ENCODE assay signal across 21 cellular contexts in the genomic region with DNA sequence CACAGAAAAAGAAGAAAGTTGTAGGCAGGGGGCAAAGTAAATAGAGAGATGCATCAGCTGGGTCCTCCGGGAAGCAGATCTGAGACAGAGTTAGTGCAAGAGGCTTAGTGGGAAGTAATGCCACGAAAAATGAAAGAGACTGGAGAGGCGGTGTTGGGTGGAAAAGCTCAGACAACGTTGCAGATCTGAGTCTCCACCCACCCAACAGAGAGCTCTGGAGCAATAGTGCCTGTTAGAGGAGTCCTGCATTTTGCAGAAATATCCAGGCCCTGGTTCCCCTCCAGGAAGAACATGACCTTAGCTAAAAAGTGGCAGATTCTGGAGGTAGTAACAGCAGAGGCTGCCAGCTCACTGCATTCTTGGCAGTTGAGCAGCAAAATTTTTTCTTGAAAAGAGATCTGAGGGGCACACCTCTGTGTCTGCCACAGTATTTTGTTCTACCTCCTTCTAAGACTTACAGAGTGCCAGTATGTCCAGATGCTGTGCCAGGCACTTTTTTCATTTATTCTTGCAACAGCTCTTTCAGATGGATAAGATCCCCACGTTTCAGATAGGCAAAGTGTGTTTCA. TPM values are rescaled to one million over a fixed set of nuclear protein-coding genes. Genes with fewer than 3 reads are reported as not detected.
DNase-seq lines count a peak whose midpoint lies in the region; ATAC-seq, FAIRE-seq and TF ChIP-seq lines count a peak whose summit lies in the region.
"Had no signal": no experiment of that assay in that cellular context is flagged by ENCODE, and none has a peak within 500 bp of the region (broad histone marks: within the 10 kb centered on the region; RNA-seq: fewer than 3 reads in every experiment).

No MANE protein-coding gene starts in this region.

- TF ChIP-seq CTCF in astrocyte (IDR thresholded peaks at IDR 0.05; ENCODE audit: insufficient read depth, low read depth, low read length) = no peak
- TF ChIP-seq CTCF in HepG2 (CRISPR knock-in tag; IDR thresholded peaks at IDR 0.05) = no peak
- TF ChIP-seq CTCF in uterus (IDR thresholded peaks at IDR 0.05) = no peak

- H3K4me1 ChIP-seq in astrocyte (ENCODE audit: insufficient read depth, low read length) (peaks cover 6% of the 10 kb centered on the region), HepG2 (ENCODE audit: insufficient read depth, low read length) (peaks cover 47% of the 10 kb centered on the region), uterus (peaks cover 0 to 9% of the 10 kb centered on the region in 2 donors)

- FAIRE-seq in astrocyte (lab: Jason Lieb, UNC) (no peak), HepG2 (lab: Jason Lieb, UNC) (no peak)
- FAIRE-seq: H54 had no signal

- H3K4me2 ChIP-seq in astrocyte (ENCODE audit: low read length) (peak overlapping the region; percentile 7), HepG2 (ENCODE audit: low read depth, low read length) (peak overlapping the region; percentile 26; the same call in 1 of the 2 replicates)
- H3K4me2 ChIP-seq: KMS-11 had no signal

- peak overlapping the region; percentile 0 for H3K27ac Mint-ChIP-seq in activated T-cell treated with anti-CD3 and anti-CD28 coated beads, Interleukin-2, amount 50 U/mL, for 72 hours
- no peak overlapping the region for H3K27ac Mint-ChIP-seq in activated T-cell treated with anti-CD3 and anti-CD28 coated beads, Interleukin-2, amount 50 U/mL, for 24 hours
- no peak overlapping the region for H3K27ac Mint-ChIP-seq in astrocyte (ENCODE audit: unreplicated experiment)

- TF ChIP-seq EP300 in HepG2 (IDR thresholded peaks at IDR 0.05; ENCODE audit: low read depth in 2 of 2, low read length in 2 of 2) = no peak
- no peak for TF ChIP-seq EP300 in HepG2 (CRISPR knock-in tag; IDR thresholded peaks at IDR 0.05; ENCODE audit: borderline replicate concordance)

- H3K9ac ChIP-seq in astrocyte (ENCODE audit: low read length) = no peak overlapping the region
- H3K9ac ChIP-seq in HepG2 (ENCODE audit: insufficient read depth, low read depth, low read length) = no peak overlapping the region
- H3K9ac ChIP-seq: KMS-11 had no signal

- no peaks in the 10 kb centered on the region for H3K36me3 Mint-ChIP-seq in activated T-cell treated with anti-CD3 and anti-CD28 coated beads, Interleukin-2, amount 50 U/mL, for 72 hours (ENCODE audit: insufficient read depth in 2 of 2)
- no peaks in the 10 kb centered on the region for H3K36me3 Mint-ChIP-seq in activated T-cell treated with anti-CD3 and anti-CD28 coated beads, Interleukin-2, amount 50 U/mL, for 24 hours (ENCODE audit: low read depth)
- no peaks in the 10 kb centered on the region for H3K36me3 Mint-ChIP-seq in astrocyte (ENCODE audit: low read depth, unreplicated experiment)
- H3K36me3 Mint-ChIP-seq: naive thymus-derived CD8-positive, alpha-beta T cell had no signal

- peak overlapping the region in 1 of 2 donors; percentile 27 for H3K4me3 Mint-ChIP-seq in activated T-cell treated with anti-CD3 and anti-CD28 coated beads, Interleukin-2, amount 50 U/mL, for 72 hours
- H3K4me3 Mint-ChIP-seq in activated T-cell treated with anti-CD3 and anti-CD28 coated beads, Interleukin-2, amount 50 U/mL, for 24 hours = no peak overlapping the region
- H3K4me3 Mint-ChIP-seq in astrocyte (ENCODE audit: unreplicated experiment) = no peak overlapping the region

- CTCF ChIA-PET in HepG2 (lab: Yijun Ruan, JAX; ENCODE audit: low intra/inter-chr PET ratio, low total read pairs) = no interaction called here

- H3K79me2 ChIP-seq in astrocyte (ENCODE audit: insufficient read depth, low read length) (no peaks in the 10 kb centered on the region), HepG2 (ENCODE audit: insufficient read depth, low read length) (no peaks in the 10 kb centered on the region)

- no peaks in the 10 kb centered on the region for H3K27me3 Mint-ChIP-seq in activated T-cell treated with anti-CD3 and anti-CD28 coated beads, Interleukin-2, amount 50 U/mL, for 72 hours (ENCODE audit: low read depth)
- no peaks in the 10 kb centered on the region for H3K27me3 Mint-ChIP-seq in activated T-cell treated with anti-CD3 and anti-CD28 coated beads, Interleukin-2, amount 50 U/mL, for 24 hours
- H3K27me3 Mint-ChIP-seq in astrocyte (ENCODE audit: low read depth, unreplicated experiment) = peaks cover 1% of the 10 kb centered on the region

- H3K9me3 ChIP-seq in astrocyte (ENCODE audit: insufficient read depth, low read depth, low read length) = no peaks in the 10 kb centered on the region
- H3K9me3 ChIP-seq in HepG2 (ENCODE audit: low read length) = no peaks in the 10 kb centered on the region
- no peaks in the 10 kb centered on the region for H3K9me3 ChIP-seq in uterus
- H3K9me3 ChIP-seq: sigmoid colon had no signal

- POLR2A ChIA-PET in HepG2 (lab: Yijun Ruan, JAX) = interaction anchor here (1.3 kb wide), 1 partner anchor 10 kb away, joined by 3 read pairs; no protein-coding TSS in a partner anchor

- no peaks in the 10 kb centered on the region for H3K27me3 ChIP-seq in astrocyte (ENCODE audit: insufficient read depth, low read length)
- H3K27me3 ChIP-seq in HepG2 (ENCODE audit: control insufficient read depth in 1 of 2, insufficient read depth in 2 of 2, low read length in 2 of 2) = no peaks in the 10 kb centered on the region
- no peaks in the 10 kb centered on the region for H3K27me3 ChIP-seq in uterus
- H3K27me3 ChIP-seq: sigmoid colon had no signal

- intact Hi-C loops in HepG2 (cut with micrococcal nuclease; ENCODE audit: unreplicated experiment) = loop anchor here (2.0 kb wide), 1 partner anchor 57 kb away; a partner anchor contains a TSS
- intact Hi-C loops in uterus (cut with DNase I; ENCODE audit: low total_unique reads) = no loop called here

- no peaks in the 10 kb centered on the region for H3K9me3 Mint-ChIP-seq in activated T-cell treated with anti-CD3 and anti-CD28 coated beads, Interleukin-2, amount 50 U/mL, for 72 hours
- H3K9me3 Mint-ChIP-seq in activated T-cell treated with anti-CD3 and anti-CD28 coated beads, Interleukin-2, amount 50 U/mL, for 24 hours = no peaks in the 10 kb centered on the region
- no peaks in the 10 kb centered on the region for H3K9me3 Mint-ChIP-seq in astrocyte (ENCODE audit: unreplicated experiment)
- H3K9me3 Mint-ChIP-seq: naive thymus-derived CD8-positive, alpha-beta T cell had no signal

- H4K20me1 ChIP-seq in astrocyte (ENCODE audit: insufficient read depth, low read length) = no peaks in the 10 kb centered on the region
- H4K20me1 ChIP-seq in HepG2 (ENCODE audit: insufficient read depth, low read length) = no peaks in the 10 kb centered on the region

- H2AFZ ChIP-seq in astrocyte (ENCODE audit: low read depth, low read length) (no peak overlapping the region), HepG2 (ENCODE audit: low read length) (peak overlapping the region; percentile 47)

- peaks cover 47% of the 10 kb centered on the region for H3K4me1 Mint-ChIP-seq in activated T-cell treated with anti-CD3 and anti-CD28 coated beads, Interleukin-2, amount 50 U/mL, for 72 hours (ENCODE audit: low read depth)
- peaks cover 33% of the 10 kb centered on the region for H3K4me1 Mint-ChIP-seq in activated T-cell treated with anti-CD3 and anti-CD28 coated beads, Interleukin-2, amount 50 U/mL, for 24 hours (ENCODE audit: low read depth)
- peaks cover 9% of the 10 kb centered on the region for H3K4me1 Mint-ChIP-seq in astrocyte (ENCODE audit: low read depth, unreplicated experiment)

- BruUV-seq in HepG2 (replicated peaks; lab: Mats Ljungman, UMichigan) = no TSS peak

- ATAC-seq in activated T-cell treated with anti-CD3 and anti-CD28 coated beads, Interleukin-2, amount 50 U/mL, for 72 hours (replicated peaks in 1 of 2) = no peak
- peak; percentile 33; the same call in 2 of the 3 replicates for ATAC-seq in HepG2
- no peak for ATAC-seq in HG02571 (IDR thresholded peaks at IDR 0.05; ENCODE audit: unreplicated experiment)
- ATAC-seq: left lobe of liver; naive thymus-derived CD8-positive, alpha-beta T cell had no signal

- WGBS in HepG2 (ENCODE audit: low lambda C conversion rate) = 28% methylated on average over 5 of the region's 5 CpGs

- no peak for DNase-seq in activated T-cell treated with anti-CD3 and anti-CD28 coated beads, Interleukin-2, amount 50 U/mL, for 72 hours
- no peak for DNase-seq in activated T-cell treated with anti-CD3 and anti-CD28 coated beads, Interleukin-2, amount 50 U/mL, for 24 hours
- no peak for DNase-seq in astrocyte (ENCODE audit: low read depth)
- DNase-seq in HepG2 (ENCODE audit: low spot score) = no peak
- DNase-seq in uterus = no peak
- DNase-seq in ecto neural progenitor cell (ENCODE audit: low spot score) = no peak
- no peak for DNase-seq in NCI-H2107 treated with DMSO at 0.1 percent for 48 hours (lab: John Stamatoyannopoulos, UW; ENCODE audit: unreplicated experiment)
- DNase-seq: activated CD4-positive, alpha-beta T cell treated with anti-CD3 and anti-CD28 coated beads, Interleukin-2, amount 50 U/mL, for 4 hours; activated gamma-delta T cell; caudate nucleus; naive thymus-derived CD8-positive, alpha-beta T cell; NCI-H1930; NCI-H524 treated with DMSO at 0.1 percent for 48 hours; sigmoid colon; stimulated activated naive CD4-positive, alpha-beta T cell treated with Interleukin-2 at 50 U/mL for 16 hours; T-helper 9 cell had no signal

- H3K27ac ChIP-seq in astrocyte (ENCODE audit: low read depth, low read length) (no peak overlapping the region), HepG2 (ENCODE audit: extremely low read length, insufficient read depth, low read length) (no peak overlapping the region), uterus (peak overlapping the region; percentile 38 to 63)
- H3K27ac ChIP-seq: 22Rv1, KMS-11 had no signal

- H3K4me3 ChIP-seq in astrocyte (ENCODE audit: insufficient read depth, low read depth, low read length) = no peak overlapping the region
- no peak overlapping the region for H3K4me3 ChIP-seq in HepG2 (replicated peaks in 1 of 3; ENCODE audit: insufficient read depth in 1 of 3, low read depth in 2 of 3, low read length in 3 of 3)
- no peak overlapping the region for H3K4me3 ChIP-seq in uterus
- H3K4me3 ChIP-seq: sigmoid colon had no signal

- in situ Hi-C loops in HepG2 (cut with HindIII; ENCODE audit: extremely low pct_ligation_motif_present, low pct_unique_long_range_greater_than_20kb) = no loop called here

- no peaks in the 10 kb centered on the region for H3K36me3 ChIP-seq in astrocyte (ENCODE audit: insufficient read depth, low read length)
- H3K36me3 ChIP-seq in HepG2 (replicated peaks in 1 of 2; ENCODE audit: control insufficient read depth in 1 of 2, insufficient read depth in 2 of 2, low read length in 2 of 2) = no peaks in the 10 kb centered on the region
- H3K36me3 ChIP-seq in uterus = no peaks in the 10 kb centered on the region
- H3K36me3 ChIP-seq: sigmoid colon had no signal

- TF ChIP-seq RAD21 in HepG2 (CRISPR knock-in tag; IDR thresholded peaks at IDR 0.05) = no peak

- TF ChIP-seq POLR2A in HepG2 (IDR thresholded peaks at IDR 0.05; ENCODE audit: insufficient read depth in 1 of 2, low read depth in 2 of 2, low read length in 2 of 2) (no peak), uterus (IDR thresholded peaks at IDR 0.05) (no peak)

RNA-seq across cellular contexts. Expression of a gene that starts 27.7 kb away (rescaled TPM):
- total RNA-seq in activated T-cell treated with anti-CD3 and anti-CD28 coated beads, Interleukin-2, amount 50 U/mL, for 72 hours = 100 to 1,000 TPM; 123 to 155 TPM
- total RNA-seq in astrocyte = 2.2 and 2.6 TPM in 2 replicates
- 4.2 and 7.5 TPM in 2 replicates for total RNA-seq in HepG2 (2016; rRNA removed; fragmentation: Illumina TruSeq; extraction: Trizol)
- total RNA-seq in HepG2 (2016; cell fraction: cytosol; rRNA removed; fragmentation: Illumina TruSeq; extraction: Trizol; ENCODE audit: low read depth) = 0.40 and 0.71 TPM in 2 replicates
- 4.6 and 6.5 TPM in 2 replicates for total RNA-seq in HepG2 (2016; cell fraction: insoluble cytoplasmic fraction; rRNA removed; fragmentation: Illumina TruSeq; extraction: Trizol)
- 2.8 and 3.6 TPM in 2 replicates for total RNA-seq in HepG2 (2016; cell fraction: membrane; rRNA removed; fragmentation: Illumina TruSeq; extraction: Trizol)
- total RNA-seq in HepG2 (2016; cell fraction: nucleus; rRNA removed; fragmentation: Illumina TruSeq; extraction: Trizol) = 2.7 and 2.9 TPM in 2 replicates
- 0.41 and 0.50 TPM in 2 replicates for polyA plus RNA-seq in HepG2 (2011; rRNA removed)
- polyA plus RNA-seq in HepG2 (2011; cell fraction: cytosol; rRNA removed) = 0.21 and 0.51 TPM in 2 replicates
- 0.18 and 0.52 TPM in 2 replicates for polyA plus RNA-seq in HepG2 (2011; cell fraction: nucleus; rRNA removed)
- polyA plus RNA-seq in HepG2 (2012) = 0.56 and 1.1 TPM in 2 replicates
- polyA plus RNA-seq in HepG2 (2016; cell fraction: cytosol; fragmentation: Illumina TruSeq; extraction: Trizol; ENCODE audit: low read depth) = 0.20 TPM in 2 replicates
- polyA plus RNA-seq in HepG2 (2016; cell fraction: insoluble cytoplasmic fraction; fragmentation: Illumina TruSeq; extraction: Trizol; ENCODE audit: low read depth) = 4.2 and 5.5 TPM in 2 replicates
- 1.1 and 1.2 TPM in 2 replicates for polyA plus RNA-seq in HepG2 (2016; cell fraction: membrane; fragmentation: Illumina TruSeq; extraction: Trizol; ENCODE audit: low read depth)
- polyA plus RNA-seq in HepG2 (2016; cell fraction: nucleus; fragmentation: Illumina TruSeq; extraction: Trizol; ENCODE audit: insufficient read depth, low read depth) = 2.7 and 3.7 TPM in 2 replicates
- 0.10 and 3.6 TPM in 2 replicates for polyA minus RNA-seq in HepG2 (2011; rRNA and poly(A)+ RNA removed; ENCODE audit: low replicate concordance)
- polyA minus RNA-seq in HepG2 (2011; cell fraction: cytosol; rRNA and poly(A)+ RNA removed) = 0.99 and 1.6 TPM in 2 replicates
- 0.52 and 1.2 TPM in 2 replicates for polyA minus RNA-seq in HepG2 (2011; cell fraction: nucleus; rRNA and poly(A)+ RNA removed)
- total RNA-seq in uterus = 100 to 1,000 TPM in 1 of 4 donors, 10 to 100 TPM in 1, 1 to 10 TPM in 2; 1.5 to 102 (median 8.7) TPM

RNA-seq across cellular contexts. Expression of a gene that starts 57.4 kb away (rescaled TPM):
- total RNA-seq in activated T-cell treated with anti-CD3 and anti-CD28 coated beads, Interleukin-2, amount 50 U/mL, for 72 hours = 10 to 100 TPM; 38.3 to 44.4 TPM
- total RNA-seq in astrocyte = 69.9 and 72.0 TPM in 2 replicates
- 61.7 and 83.2 TPM in 2 replicates for total RNA-seq in HepG2 (2016; rRNA removed; fragmentation: Illumina TruSeq; extraction: Trizol)
- 25.1 and 31.7 TPM in 2 replicates for total RNA-seq in HepG2 (2016; cell fraction: cytosol; rRNA removed; fragmentation: Illumina TruSeq; extraction: Trizol; ENCODE audit: low read depth)
- total RNA-seq in HepG2 (2016; cell fraction: insoluble cytoplasmic fraction; rRNA removed; fragmentation: Illumina TruSeq; extraction: Trizol) = 61.7 and 79.4 TPM in 2 replicates
- 42.0 and 43.8 TPM in 2 replicates for total RNA-seq in HepG2 (2016; cell fraction: membrane; rRNA removed; fragmentation: Illumina TruSeq; extraction: Trizol)
- total RNA-seq in HepG2 (2016; cell fraction: nucleus; rRNA removed; fragmentation: Illumina TruSeq; extraction: Trizol) = 77.0 and 77.1 TPM in 2 replicates
- 59.2 and 62.2 TPM in 2 replicates for polyA plus RNA-seq in HepG2 (2011; rRNA removed)
- 27.3 and 42.8 TPM in 2 replicates for polyA plus RNA-seq in HepG2 (2011; cell fraction: cytosol; rRNA removed)
- polyA plus RNA-seq in HepG2 (2011; cell fraction: nucleus; rRNA removed) = 60.1 and 69.2 TPM in 2 replicates
- polyA plus RNA-seq in HepG2 (2012) = 35.9 and 38.7 TPM in 2 replicates
- 7.7 and 9.4 TPM in 2 replicates for polyA plus RNA-seq in HepG2 (2016; cell fraction: cytosol; fragmentation: Illumina TruSeq; extraction: Trizol; ENCODE audit: low read depth)
- polyA plus RNA-seq in HepG2 (2016; cell fraction: insoluble cytoplasmic fraction; fragmentation: Illumina TruSeq; extraction: Trizol; ENCODE audit: low read depth) = 58.0 and 61.2 TPM in 2 replicates
- polyA plus RNA-seq in HepG2 (2016; cell fraction: membrane; fragmentation: Illumina TruSeq; extraction: Trizol; ENCODE audit: low read depth) = 16.9 and 19.1 TPM in 2 replicates
- polyA plus RNA-seq in HepG2 (2016; cell fraction: nucleus; fragmentation: Illumina TruSeq; extraction: Trizol; ENCODE audit: insufficient read depth, low read depth) = 60.1 and 64.2 TPM in 2 replicates
- polyA minus RNA-seq in HepG2 (2011; rRNA and poly(A)+ RNA removed; ENCODE audit: low replicate concordance) = 26.8 and 53.5 TPM in 2 replicates
- polyA minus RNA-seq in HepG2 (2011; cell fraction: cytosol; rRNA and poly(A)+ RNA removed) = 26.7 and 30.0 TPM in 2 replicates
- polyA minus RNA-seq in HepG2 (2011; cell fraction: nucleus; rRNA and poly(A)+ RNA removed) = 152 and 170 TPM in 2 replicates
- 100 to 1,000 TPM in 1 of 4 donors, 10 to 100 TPM in 3; 40.1 to 106 (median 53.5) TPM for total RNA-seq in uterus

Comparison
In these comparisons a context has a peak if more than half of its experiments do, and no peak if none do; other contexts are left out.
1. H3K27ac ChIP-seq: peak in uterus (2 of 2); none in astrocyte (single experiment) and HepG2 (single experiment).